ENCODE assay signal across 9 cellular contexts in genomic region chr11:82682003-82682751, GRCh38. TPM values are rescaled to one million over a fixed set of nuclear protein-coding genes. Genes with fewer than 3 reads are reported as not detected.
DNase-seq lines count a peak whose midpoint lies in the region; ATAC-seq and TF ChIP-seq lines count a peak whose summit lies in the region.
"Had no signal": no experiment of that assay in that cellular context is flagged by ENCODE, and none has a peak within 500 bp of the region (broad histone marks: within the 10 kb centered on the region; RNA-seq: fewer than 3 reads in every experiment).

No MANE protein-coding gene starts in this region.

- no peaks in the 10 kb centered on the region for H3K36me3 ChIP-seq in BE2C
- H3K36me3 ChIP-seq in skeletal muscle satellite cell (ENCODE audit: insufficient read depth, low read length): no peaks in the 10 kb centered on the region

- H3K4me3 ChIP-seq in BE2C (ENCODE audit: low read depth, low read length): peak overlapping the region; percentile 36
- H3K4me3 ChIP-seq in skeletal muscle satellite cell (ENCODE audit: low read length): no peak overlapping the region

- no peak overlapping the region for H3K9ac ChIP-seq in skeletal muscle satellite cell (ENCODE audit: low read depth, low read length)

- POLR2A ChIA-PET in activated CD8-positive, alpha-beta T cell treated with anti-CD3 and anti-CD28 coated beads for 36 hours (lab: Charles Lee): no interaction called here

- H3K9me3 ChIP-seq in BE2C (no peaks in the 10 kb centered on the region), skeletal muscle satellite cell (replicated peaks; ENCODE audit: low read length) (no peaks in the 10 kb centered on the region)

- CTCF ChIA-PET in activated CD8-positive, alpha-beta T cell treated with anti-CD3 and anti-CD28 coated beads for 36 hours (lab: Charles Lee): interaction anchor here (1.2 to 2.5 kb wide), 4 partner anchors 13 to 1138 kb away, joined by 3 to 18 read pairs (median 12); no protein-coding TSS in a partner anchor

- H3K4me3 Mint-ChIP-seq in activated CD8-positive, alpha-beta T cell treated with anti-CD3 and anti-CD28 coated beads for 36 hours: no peak overlapping the region

- peak overlapping the region; percentile 50 for H3K4me2 ChIP-seq in skeletal muscle satellite cell (ENCODE audit: low read length)

- DNase-seq in BE2C: peak; percentile 34
- DNase-seq in NCI-H1694 treated with DMSO at 0.1 percent for 48 hours (lab: John Stamatoyannopoulos, UW): peak; percentile 49
- peak; percentile 12 for DNase-seq in activated CD8-positive, alpha-beta T cell treated with anti-CD3 and anti-CD28 coated beads for 36 hours
- no peak for DNase-seq in left ventricle myocardium superior
- DNase-seq in COLO668 (lab: John Stamatoyannopoulos, UW; ENCODE audit: unreplicated experiment): no peak

- H3K4me1 Mint-ChIP-seq in activated CD8-positive, alpha-beta T cell treated with anti-CD3 and anti-CD28 coated beads for 36 hours (ENCODE audit: low read depth): no peaks in the 10 kb centered on the region

- H3K27ac Mint-ChIP-seq in activated CD8-positive, alpha-beta T cell treated with anti-CD3 and anti-CD28 coated beads for 36 hours: no peak overlapping the region

- H3K27me3 ChIP-seq in BE2C (peaks cover 13% of the 10 kb centered on the region), skeletal muscle satellite cell (ENCODE audit: control insufficient read depth, insufficient read depth, low read length) (peaks cover 25% of the 10 kb centered on the region)

- peak; percentile 75 for TF ChIP-seq CTCF in BE2C (IDR thresholded peaks at IDR 0.05; ENCODE audit: low read depth, low read length)
- peak; percentile 66 for TF ChIP-seq CTCF in activated CD8-positive, alpha-beta T cell treated with anti-CD3 and anti-CD28 coated beads for 36 hours (IDR thresholded peaks at IDR 0.05)

- no peaks in the 10 kb centered on the region for H3K9me3 Mint-ChIP-seq in activated CD8-positive, alpha-beta T cell treated with anti-CD3 and anti-CD28 coated beads for 36 hours

- H3K36me3 Mint-ChIP-seq in activated CD8-positive, alpha-beta T cell treated with anti-CD3 and anti-CD28 coated beads for 36 hours (ENCODE audit: low read depth): no peaks in the 10 kb centered on the region

- peaks cover 14% of the 10 kb centered on the region for H3K27me3 Mint-ChIP-seq in activated CD8-positive, alpha-beta T cell treated with anti-CD3 and anti-CD28 coated beads for 36 hours

- intact Hi-C loops in activated CD8-positive, alpha-beta T cell treated with anti-CD3 and anti-CD28 coated beads for 36 hours (cut with micrococcal nuclease): no loop called here
- intact Hi-C loops in left ventricle myocardium superior (cut with micrococcal nuclease): no loop called here

- ATAC-seq in GM18498 (IDR thresholded peaks at IDR 0.05; ENCODE audit: unreplicated experiment) (peak; percentile 85), HG02938 (IDR thresholded peaks at IDR 0.05; ENCODE audit: unreplicated experiment) (peak; percentile 74), left ventricle myocardium superior (peak; percentile 79)
- peak; percentile 69 for ATAC-seq in activated CD8-positive, alpha-beta T cell treated with anti-CD3 and anti-CD28 coated beads for 36 hours

- peaks cover 5% of the 10 kb centered on the region for H3K4me1 ChIP-seq in BE2C
- no peaks in the 10 kb centered on the region for H3K4me1 ChIP-seq in skeletal muscle satellite cell (ENCODE audit: control insufficient read depth, insufficient read depth, low read length)

RNA-seq across cellular contexts. Expression of gene FAM181B, which starts 51.5 kb away (rescaled TPM):
- polyA plus RNA-seq in BE2C (2012; ENCODE audit: insufficient read depth, insufficient read length, low read depth): 4.1 TPM
- not detected for total RNA-seq in activated CD8-positive, alpha-beta T cell treated with anti-CD3 and anti-CD28 coated beads for 36 hours
- total RNA-seq in left ventricle myocardium superior: 0.07 TPM
- total RNA-seq in skeletal muscle satellite cell (2012; rRNA removed): not detected in 2 replicates
- total RNA-seq: T-helper 1 cell treated with Interleukin-12 subunit alpha and Interleukin-12 subunit beta and Interleukin-4 antibody, amounts not matched to agents 30 ng/mL and 1 ng/mL, for 36 hours had no signal

Comparison
In these comparisons a context has a peak if more than half of its experiments do, and no peak if none do; other contexts are left out.
1. DNase-seq: peak in BE2C (single experiment), NCI-H1694 treated with DMSO at 0.1 percent for 48 hours (single experiment) and activated CD8-positive, alpha-beta T cell treated with anti-CD3 and anti-CD28 coated beads for 36 hours (single experiment); none in left ventricle myocardium superior (single experiment) and COLO668 (single experiment).
2. Peak in every context shown above with its lines, with median percentiles within 50 percentile points of each other: ATAC-seq.